In the genomic region with DNA sequence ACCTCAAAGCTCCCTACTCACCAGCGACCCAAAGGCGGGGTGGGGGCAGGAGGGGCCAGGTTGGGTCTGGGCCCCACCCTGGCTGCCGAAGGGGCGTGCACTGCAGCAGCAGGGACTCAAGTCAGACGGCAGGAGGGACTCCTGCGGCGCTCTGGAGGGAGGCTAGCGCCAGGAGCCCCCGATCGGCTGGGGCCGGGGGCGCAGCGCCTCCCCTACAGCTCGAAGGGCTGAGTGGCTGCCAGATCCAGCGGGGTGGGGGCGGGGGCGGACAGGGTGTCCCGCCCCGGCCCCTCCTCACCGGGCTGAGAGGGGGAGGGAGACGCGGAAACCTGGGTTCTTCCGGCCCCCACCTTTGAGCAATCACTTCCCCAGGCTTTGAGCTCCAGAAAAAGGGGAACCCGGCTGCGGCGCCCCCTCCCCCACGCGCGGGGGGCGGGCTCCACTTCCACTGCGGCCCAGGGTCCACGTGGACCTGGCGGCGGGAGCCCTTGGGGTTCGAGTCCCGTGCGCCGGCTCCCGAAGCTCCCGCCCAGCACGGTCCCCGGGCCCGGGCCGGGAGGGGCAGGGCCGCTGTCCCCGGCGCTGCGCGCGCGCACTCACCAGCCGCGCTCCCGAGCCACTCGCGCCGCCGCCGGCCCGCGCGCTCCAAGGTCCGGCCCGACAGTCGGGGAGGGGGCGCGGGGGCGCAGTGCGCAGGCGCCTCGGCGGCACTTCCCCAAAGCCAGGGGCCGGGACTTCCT, we compare ENCODE assay signal across 8 cellular contexts. TPM values are rescaled to one million over a fixed set of nuclear protein-coding genes. Genes with fewer than 3 reads are reported as not detected.
DNase-seq lines count a peak whose midpoint lies in the region; ATAC-seq and TF ChIP-seq lines count a peak whose summit lies in the region.

A gene with protein sequence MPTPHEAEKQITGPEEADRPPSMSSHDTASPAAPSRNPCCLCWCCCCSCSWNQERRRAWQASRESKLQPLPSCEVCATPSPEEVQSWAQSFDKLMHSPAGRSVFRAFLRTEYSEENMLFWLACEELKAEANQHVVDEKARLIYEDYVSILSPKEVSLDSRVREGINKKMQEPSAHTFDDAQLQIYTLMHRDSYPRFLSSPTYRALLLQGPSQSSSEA (minus strand): TSS at position 246 of the 740 bp plus-strand sequence. CDS start 2,632 bp downstream, outside the sequence.

- H3K27me3 ChIP-seq in colonic mucosa (peaks cover 11% of the 10 kb centered on the region), layer of hippocampus (ENCODE audit: control insufficient read depth, insufficient read depth, low read length) (no peaks in the 10 kb centered on the region)

- no peaks in the 10 kb centered on the region for H3K36me3 ChIP-seq in colonic mucosa

- DNase-seq in HFF-Myc (ENCODE audit: extremely low read depth, low read depth) (no peak), NCI-H2196 (lab: John Stamatoyannopoulos, UW; ENCODE audit: unreplicated experiment) (peak; percentile 87), colonic mucosa (peak; percentile 68)
- DNase-seq in activated CD4-positive, CD25-positive, alpha-beta regulatory T cell treated with anti-CD3 and anti-CD28 coated beads, Interleukin-2, amount 50 U/mL, for 72 hours = peak; percentile 72
- peak; percentile 64 to 78 for DNase-seq in stimulated activated CD4-positive, alpha-beta T cell treated with anti-CD3 and anti-CD28 coated beads, Interleukin-2, amount 100 ng/mL, for 24 hours

- H3K9ac ChIP-seq in colonic mucosa (ENCODE audit: low read depth in 2 of 2, low read length in 2 of 2) = peak within 1 kb of the TSS; percentile 66 to 81

- intact Hi-C loops in colonic mucosa (cut with DNase I) = no loop called here

- peaks cover 3% of the 10 kb centered on the region for H3K4me1 ChIP-seq in colonic mucosa

- H3K9me3 ChIP-seq in colonic mucosa = no peaks in the 10 kb centered on the region

- H3K27ac ChIP-seq in colonic mucosa = peak within 1 kb of the TSS; percentile 78
- peak within 1 kb of the TSS; percentile 80 for H3K27ac ChIP-seq in layer of hippocampus (ENCODE audit: low read depth, low read length)

- no peak for TF ChIP-seq CTCF in HFF-Myc (IDR thresholded peaks at IDR 0.05; ENCODE audit: low read depth, low read length, missing control alignments)
- no peak for TF ChIP-seq CTCF in colonic mucosa (IDR thresholded peaks at IDR 0.05)

- no peak for ATAC-seq in GM19395 (IDR thresholded peaks at IDR 0.05; ENCODE audit: unreplicated experiment)

- peak within 1 kb of the TSS; percentile 92 for H3K4me3 ChIP-seq in GM08714 (ENCODE audit: low read length)
- H3K4me3 ChIP-seq in HFF-Myc (replicated peaks; ENCODE audit: low read depth, low read length) = peak within 1 kb of the TSS; percentile 71
- peak within 1 kb of the TSS; percentile 59 for H3K4me3 ChIP-seq in colonic mucosa

RNA-seq across cellular contexts. Expression of the gene that starts here (rescaled TPM):
- total RNA-seq in colonic mucosa = 1 to 10 TPM; 3.4 to 4.5 TPM
